ENCODE assay signal across 14 cellular contexts in the genomic region with DNA sequence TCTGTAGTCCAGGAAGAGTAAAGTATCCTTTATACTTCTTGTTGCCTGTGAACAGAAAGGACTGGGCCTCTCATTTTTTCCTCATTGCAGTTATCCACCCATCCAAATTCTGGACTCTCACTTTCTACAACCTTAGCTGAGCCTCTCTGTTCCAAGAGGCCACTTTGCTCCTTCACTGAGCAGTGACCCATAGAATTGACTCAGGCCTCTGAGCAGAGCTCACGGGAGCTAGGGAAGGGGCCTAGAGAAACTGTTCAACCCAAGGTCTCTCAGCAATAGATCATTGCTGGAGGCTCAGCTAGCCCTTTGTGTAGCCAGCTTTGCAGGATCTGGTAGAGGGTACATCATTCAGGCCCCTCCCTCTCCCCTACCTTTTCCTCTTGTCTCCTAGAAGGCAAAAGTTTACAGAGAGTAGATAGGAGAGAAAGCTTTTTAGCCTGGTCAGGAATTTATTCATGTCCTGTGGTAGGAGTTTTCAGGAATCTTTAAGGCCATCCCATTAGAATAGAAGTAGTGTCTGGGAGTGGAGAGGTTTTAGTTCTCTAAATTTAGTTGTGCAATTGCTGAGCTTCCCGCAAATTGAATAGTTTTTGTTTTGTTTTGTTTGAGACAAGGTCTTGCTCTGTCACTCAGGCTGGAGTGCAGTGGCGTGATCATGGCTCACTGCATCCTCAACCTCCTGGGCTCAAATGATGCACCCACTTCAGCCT. TPM values are rescaled to one million over a fixed set of nuclear protein-coding genes. Genes with fewer than 3 reads are reported as not detected.
DNase-seq lines count a peak whose midpoint lies in the region; ATAC-seq and TF ChIP-seq lines count a peak whose summit lies in the region.
"Had no signal": no experiment of that assay in that cellular context is flagged by ENCODE, and none has a peak within 500 bp of the region (broad histone marks: within the 10 kb centered on the region; RNA-seq: fewer than 3 reads in every experiment).

No MANE protein-coding gene starts in this region.

- peaks cover 0 to 28% (median 0%) of the 10 kb centered on the region in 3 donors for H3K36me3 ChIP-seq in esophagus squamous epithelium
- H3K36me3 ChIP-seq: cardiac muscle cell had no signal

- peaks cover 4 to 28% of the 10 kb centered on the region in 2 donors for H3K36me3 Mint-ChIP-seq in CD14-positive monocyte
- H3K36me3 Mint-ChIP-seq in neural crest cell (ENCODE audit: low read depth) = peaks cover 5% of the 10 kb centered on the region

- 62 to 86% (median 66%) methylated on average over 3 of the region's 3 CpGs for WGBS in adipose tissue, 3 donors
- 77 to 92% methylated on average over 2 to 3 of the region's 3 CpGs for WGBS in esophagus squamous epithelium, 2 donors

- peak; percentile 26 for ATAC-seq in HG02610 (IDR thresholded peaks at IDR 0.05; ENCODE audit: unreplicated experiment)

- TF ChIP-seq CTCF in CD14-positive monocyte (IDR thresholded peaks at IDR 0.05) (no peak), neural crest cell (conservative IDR thresholded peaks at IDR 0.05) (no peak), GM10266 (IDR thresholded peaks at IDR 0.05; ENCODE audit: control insufficient read depth, insufficient read depth, low read depth, missing control alignments) (no peak), esophagus squamous epithelium (IDR thresholded peaks at IDR 0.05) (no peak)

- peaks cover 4 to 26% (median 9%) of the 10 kb centered on the region in 3 donors for H3K4me1 ChIP-seq in esophagus squamous epithelium

- no peaks in the 10 kb centered on the region for H3K27me3 ChIP-seq in esophagus squamous epithelium
- H3K27me3 ChIP-seq: cardiac muscle cell had no signal

- no peak for TF ChIP-seq POLR2A in esophagus squamous epithelium (IDR thresholded peaks at IDR 0.05)

- intact Hi-C loops in CD14-positive monocyte (cut with micrococcal nuclease) (loop anchor here in 1 of 2 donors (5.0 kb wide), 1 partner anchor 102 kb away; a partner anchor contains a TSS), esophagus squamous epithelium (cut with DNase I) (no loop called here)

- H3K4me3 Mint-ChIP-seq in CD14-positive monocyte = peak overlapping the region; percentile 9 to 67
- peak overlapping the region; percentile 36 for H3K4me3 Mint-ChIP-seq in neural crest cell

- DNase-seq in CD14-positive monocyte (ENCODE audit: low spot score) = peak; percentile 60
- DNase-seq in neural crest cell (ENCODE audit: low read depth, low spot score) = no peak
- DNase-seq in effector CD8-positive, alpha-beta T cell (lab: John Stamatoyannopoulos, UW) = no peak
- DNase-seq in GM10266 (ENCODE audit: extremely low spot score) = no peak
- no peak for DNase-seq in esophagus squamous epithelium (lab: John Stamatoyannopoulos, UW)
- DNase-seq in epidermal melanocyte (ENCODE audit: insufficient read length, low spot score) = no peak
- DNase-seq: erythroblast had no signal

- H3K27ac Mint-ChIP-seq in CD14-positive monocyte = peak overlapping the region; percentile 88 to 95 (median 92)
- H3K27ac Mint-ChIP-seq in neural crest cell (ENCODE audit: unreplicated experiment) = peak overlapping the region; percentile 85
- H3K27ac Mint-ChIP-seq: activated T-helper 2 cell treated with anti-CD3 and anti-CD28 coated beads, Interferon-gamma antibody, Interleukin-2, Interleukin-4, amounts not matched to agents 10 μg/mL and 5 μg/mL and 100 μg/mL, durations not matched to agents 14 hours and 24 hours and 36 hours had no signal

- H3K27me3 Mint-ChIP-seq in CD14-positive monocyte (ENCODE audit: low read depth in 3 of 3) (peaks cover 0 to 1% (median 0%) of the 10 kb centered on the region in 3 donors), neural crest cell (ENCODE audit: low read depth) (no peaks in the 10 kb centered on the region)

- H3K27ac ChIP-seq in adipose tissue (ENCODE audit: low read depth, low read length) (peak overlapping the region; percentile 29), esophagus squamous epithelium (no peak overlapping the region)
- H3K27ac ChIP-seq: C4-2B, cardiac muscle cell had no signal

- H3K9me3 Mint-ChIP-seq in CD14-positive monocyte (peaks cover 0 to 2% (median 0%) of the 10 kb centered on the region in 7 donors), neural crest cell (no peaks in the 10 kb centered on the region)
- H3K9me3 Mint-ChIP-seq: activated T-helper 2 cell treated with anti-CD3 and anti-CD28 coated beads, Interferon-gamma antibody, Interleukin-2, Interleukin-4, amounts not matched to agents 10 μg/mL and 5 μg/mL and 100 μg/mL, durations not matched to agents 14 hours and 24 hours and 36 hours had no signal

- no peak overlapping the region for H3K4me3 ChIP-seq in esophagus squamous epithelium
- H3K4me3 ChIP-seq: cardiac muscle cell had no signal

- H3K9me3 ChIP-seq in esophagus squamous epithelium = no peaks in the 10 kb centered on the region

- H3K4me1 Mint-ChIP-seq in CD14-positive monocyte (peaks cover 42% of the 10 kb centered on the region), neural crest cell (peaks cover 37% of the 10 kb centered on the region)

RNA-seq across cellular contexts. Expression of a gene that starts 6.7 kb away (rescaled TPM):
- polyA plus RNA-seq in CD14-positive monocyte = 10 to 100 TPM in 1 of 2 donors, 1 to 10 TPM in 1; 9.2 to 15.9 TPM
- 10 to 100 TPM; 17.8 to 31.3 (median 28.0) TPM for polyA plus RNA-seq in adipose tissue
- 78.4 and 79.2 TPM in 2 replicates for total RNA-seq in neural crest cell
- total RNA-seq in esophagus squamous epithelium = 10 to 100 TPM; 24.6 to 27.9 (median 26.2) TPM

RNA-seq across cellular contexts. Expression of a gene that starts 40.7 kb away (rescaled TPM):
- polyA plus RNA-seq in CD14-positive monocyte (100 to 1,000 TPM in 1 of 2 donors, 10 to 100 TPM in 1; 84.5 to 118 TPM), adipose tissue (100 to 1,000 TPM in 1 of 3 donors, 10 to 100 TPM in 2; 22.2 to 111 (median 83.7) TPM)
- total RNA-seq in neural crest cell (16.8 and 18.1 TPM in 2 replicates), esophagus squamous epithelium (10 to 100 TPM in 2 of 4 donors, 1 to 10 TPM in 2; 7.6 to 15.0 (median 11.2) TPM)

RNA-seq across cellular contexts. Expression of a gene that starts 56.0 kb away (rescaled TPM):
- polyA plus RNA-seq in CD14-positive monocyte (not detected), adipose tissue (100 to 1,000 TPM in 1 of 3 donors, 10 to 100 TPM in 2; 14.9 to 176 (median 81.7) TPM)
- total RNA-seq in neural crest cell (0.57 and 0.93 TPM in 2 replicates), esophagus squamous epithelium (10 to 100 TPM in 2 of 4 donors, 1 to 10 TPM in 2; 1.8 to 15.6 (median 6.4) TPM)
- total RNA-seq: activated T-helper 2 cell treated with anti-CD3 and anti-CD28 coated beads, Interferon-gamma antibody, Interleukin-2, Interleukin-4, amounts not matched to agents 10 μg/mL and 5 μg/mL and 100 μg/mL, durations not matched to agents 14 hours and 24 hours and 36 hours; LHCN-M2; myocyte had no signal
